ENCODE assay signal across 10 cellular contexts in the genomic region with DNA sequence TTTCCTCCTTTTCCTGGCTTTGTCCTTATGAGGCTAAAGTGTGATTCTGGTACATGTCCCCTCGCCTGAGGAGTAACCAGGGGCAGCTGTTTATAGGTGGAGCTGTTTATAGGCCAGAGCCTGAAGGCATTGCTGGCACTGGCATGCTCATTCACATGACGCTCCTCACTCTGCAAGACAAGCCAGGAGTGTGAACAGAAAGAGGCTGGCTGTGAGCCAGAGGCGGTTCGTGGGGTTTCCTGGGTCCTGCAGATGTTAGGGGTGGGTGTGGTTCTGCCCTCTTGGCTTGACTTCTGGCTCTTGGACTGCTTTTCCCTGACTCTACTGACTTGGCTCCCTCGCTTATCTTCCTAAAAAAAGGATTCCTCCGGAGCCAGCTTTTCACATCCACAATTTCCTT. TPM values are rescaled to one million over a fixed set of nuclear protein-coding genes. Genes with fewer than 3 reads are reported as not detected.
A peak's percentile ranks its signal among the peaks of the same experiment; 100 is the strongest.
DNase-seq lines count a peak whose midpoint lies in the region; ATAC-seq and TF ChIP-seq lines count a peak whose summit lies in the region.
"Had no signal": no experiment of that assay in that cellular context is flagged by ENCODE, and none has a peak within 500 bp of the region (broad histone marks: within the 10 kb centered on the region; RNA-seq: fewer than 3 reads in every experiment).

No MANE protein-coding gene starts in this region.

- POLR2A ChIA-PET in A673 (lab: Charles Lee; ENCODE audit: low non-redundant PET) = no interaction called here

- WGBS in hepatocyte (ENCODE audit: low lambda C conversion rate, missing lambda C conversion rate) = 50% methylated on average over 6 of the region's 6 CpGs

- peaks cover 26% of the 10 kb centered on the region for H3K4me1 ChIP-seq in A673 (ENCODE audit: insufficient read depth, low read length, poor library complexity, severe bottlenecking)
- H3K4me1 ChIP-seq in hepatocyte (ENCODE audit: insufficient read depth) = peaks cover 30% of the 10 kb centered on the region

- no TSS peak for BruUV-seq in A673 (replicated peaks; lab: Mats Ljungman, UMichigan)

- H3K27ac ChIP-seq in A673 (ENCODE audit: low read depth, low read length, poor library complexity, severe bottlenecking) (peak overlapping the region; percentile 73), SK-N-MC (peak overlapping the region; percentile 70), hepatocyte (peak overlapping the region; percentile 20)
- H3K27ac ChIP-seq: C4-2B had no signal

- no peak overlapping the region for H2AFZ ChIP-seq in hepatocyte

- H3K36me3 ChIP-seq in A673 (ENCODE audit: insufficient read depth, low read length, poor library complexity, severe bottlenecking) (no peaks in the 10 kb centered on the region), SK-N-MC (ENCODE audit: insufficient read depth, low read length) (no peaks in the 10 kb centered on the region), hepatocyte (replicated peaks; ENCODE audit: insufficient read depth, low read depth) (no peaks in the 10 kb centered on the region)

- DNase-seq in A673 (ENCODE audit: low spot score) (no peak), Kasumi-1 (lab: John Stamatoyannopoulos, UW) (peak; percentile 88 to 91), SK-N-MC (ENCODE audit: low read depth, low spot score) (no peak), hepatocyte (ENCODE audit: low spot score) (no peak), NCI-H82 (lab: John Stamatoyannopoulos, UW) (no peak), NCI-H1436 treated with DMSO at 0.1 percent for 48 hours (lab: John Stamatoyannopoulos, UW) (no peak)
- DNase-seq: stimulated activated CD4-positive, alpha-beta T cell treated with anti-CD3 and anti-CD28 coated beads, Interleukin-15, amount 100 ng/mL, for 24 hours had no signal

- intact Hi-C loops in A673 (cut with micrococcal nuclease; ENCODE audit: unreplicated experiment) = no loop called here

- H3K9me3 ChIP-seq in A673 (ENCODE audit: low read depth, low read length, poor library complexity, severe bottlenecking) = peaks cover 5% of the 10 kb centered on the region
- H3K9me3 ChIP-seq in SK-N-MC (ENCODE audit: low read depth, low read length) = peaks cover 6% of the 10 kb centered on the region; the same call in 1 of the 2 replicates
- H3K9me3 ChIP-seq in hepatocyte (ENCODE audit: low read depth) = no peaks in the 10 kb centered on the region

- H3K9me2 ChIP-seq in hepatocyte (replicated peaks; ENCODE audit: insufficient read depth) = no peaks in the 10 kb centered on the region

- H4K20me1 ChIP-seq in hepatocyte (ENCODE audit: insufficient read depth, poor library complexity, severe bottlenecking) = no peaks in the 10 kb centered on the region

- H3K4me2 ChIP-seq in hepatocyte = no peak overlapping the region

- no peak overlapping the region for H3K4me3 ChIP-seq in A673 (ENCODE audit: low read depth, low read length, poor library complexity, severe bottlenecking)
- H3K4me3 ChIP-seq in SK-N-MC = peak overlapping the region; percentile 20; the same call in 1 of the 2 replicates
- H3K4me3 ChIP-seq in hepatocyte = no peak overlapping the region

- ATAC-seq in GM19463 (IDR thresholded peaks at IDR 0.05; ENCODE audit: unreplicated experiment) = no peak
- no peak for ATAC-seq in GM19397 (IDR thresholded peaks at IDR 0.05; ENCODE audit: unreplicated experiment)

- H3K27me3 ChIP-seq in A673 (replicated peaks; ENCODE audit: insufficient read depth, low read depth, low read length, poor library complexity) (no peaks in the 10 kb centered on the region), hepatocyte (no peaks in the 10 kb centered on the region)

- no peaks in the 10 kb centered on the region for H3K79me2 ChIP-seq in hepatocyte

- H3K9ac ChIP-seq in SK-N-MC (ENCODE audit: insufficient read length) = peak overlapping the region; percentile 18

- CTCF ChIA-PET in A673 (lab: Charles Lee) = no interaction called here

- TF ChIP-seq CTCF in A673 (conservative IDR thresholded peaks at IDR 0.05; ENCODE audit: low read depth, low read length) (no peak), hepatocyte (IDR thresholded peaks at IDR 0.05; ENCODE audit: poor library complexity) (no peak)

RNA-seq across cellular contexts. Expression of a gene that starts 12.8 kb away (rescaled TPM):
- 342 and 346 TPM in 2 replicates for total RNA-seq in A673 (2021)
- 106 and 115 TPM in 2 replicates for total RNA-seq in hepatocyte
- 28.2 and 45.2 TPM in 2 replicates for polyA plus RNA-seq in hepatocyte

Comparison
In these comparisons a context has a peak if more than half of its experiments do, and no peak if none do; other contexts are left out.
1. DNase-seq: peak in Kasumi-1 (2 of 2); none in A673 (single experiment), SK-N-MC (single experiment), hepatocyte (single experiment), NCI-H82 (single experiment) and NCI-H1436 treated with DMSO at 0.1 percent for 48 hours (single experiment).
2. H3K27ac ChIP-seq: peak in every context shown above with its lines; median percentile 73 in A673; 70 in SK-N-MC; 20 in hepatocyte.